In the genomic region with DNA sequence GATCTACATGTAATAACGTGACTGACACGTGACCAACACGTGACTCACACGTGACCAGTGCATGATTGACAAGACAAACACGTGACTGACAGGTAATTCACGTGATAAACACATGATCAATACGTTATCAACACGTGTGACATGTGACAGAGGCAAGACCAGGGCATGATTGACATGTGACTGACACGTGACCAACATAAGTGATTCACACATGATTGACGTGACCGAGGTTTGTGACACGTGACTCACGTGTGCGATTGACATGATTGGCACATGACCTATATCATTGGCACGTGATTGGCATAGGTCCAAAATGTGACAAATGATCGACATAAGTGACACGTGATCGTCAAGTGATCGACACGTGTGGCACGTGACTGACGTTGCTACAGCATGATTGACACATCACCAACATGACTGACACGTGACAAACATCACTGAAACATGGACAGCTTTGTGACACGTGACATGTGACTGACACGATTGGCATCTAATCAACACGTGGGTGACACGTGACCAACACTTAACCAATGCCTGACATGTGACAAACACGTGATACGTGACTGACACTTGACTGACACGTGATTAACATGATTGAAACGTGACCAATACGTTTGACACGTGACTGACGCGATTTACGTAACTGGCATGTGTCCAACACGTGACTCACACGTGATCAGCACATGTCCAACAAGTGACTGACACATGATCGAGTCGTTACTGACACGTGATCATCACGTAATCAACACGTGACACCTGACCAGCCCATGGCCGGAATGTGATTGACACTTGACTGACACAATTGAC, we compare ENCODE assay signal across 16 cellular contexts.
"Had no signal": no experiment of that assay in that cellular context is flagged by ENCODE, and none has a peak within 500 bp of the region (broad histone marks: within the 10 kb centered on the region; RNA-seq: fewer than 3 reads in every experiment).

No MANE protein-coding gene starts in this region.

- H3K9ac ChIP-seq: neural progenitor cell, parathyroid adenoma had no signal

- H3K27ac Mint-ChIP-seq: activated CD4-positive, alpha-beta T cell treated with anti-CD3 and anti-CD28 coated beads, Interleukin-2, amount 10 ng/mL, durations not matched to agents 24 days and 14 days; activated naive CD4-positive, alpha-beta T cell treated with anti-CD3 and anti-CD28 coated beads, Interleukin-2, amount 10 ng/mL, durations not matched to agents 7 days and 5 days; dendritic cell treated with granulocyte-macrophage colony-stimulating factor and Interleukin-4, amounts not matched to agents 40 ng/mL and 50 ng/mL, for 4 days; neural progenitor cell; T-cell had no signal

- DNase-seq: activated CD4-positive, alpha-beta T cell treated with anti-CD3 and anti-CD28 coated beads, Interleukin-2, amount 10 ng/mL, durations not matched to agents 24 days and 14 days; activated naive CD4-positive, alpha-beta T cell treated with anti-CD3 and anti-CD28 coated beads, Interleukin-2, amount 10 ng/mL, durations not matched to agents 7 days and 5 days; amygdala; brain microvascular endothelial cell; cerebellar nuclear complex; foreskin keratinocyte; head of caudate nucleus; left ventricle myocardium superior; stimulated activated CD4-positive, alpha-beta T cell treated with anti-CD3 and anti-CD28 coated beads, Interleukin-4, amount 100 ng/mL, for 4 hours; stomach; T-cell had no signal

- ATAC-seq: foreskin keratinocyte, left ventricle myocardium superior, T-cell had no signal

- H3K36me3 Mint-ChIP-seq: T-cell had no signal

- H3K4me1 Mint-ChIP-seq: activated CD4-positive, alpha-beta T cell treated with anti-CD3 and anti-CD28 coated beads, Interleukin-2, amount 10 ng/mL, durations not matched to agents 24 days and 14 days; activated naive CD4-positive, alpha-beta T cell treated with anti-CD3 and anti-CD28 coated beads, Interleukin-2, amount 10 ng/mL, durations not matched to agents 7 days and 5 days; neural progenitor cell; T-cell had no signal

- H3K4me3 ChIP-seq: esophagus muscularis mucosa, neural progenitor cell, stomach, vagina had no signal

- H3K36me3 ChIP-seq: brain microvascular endothelial cell, neural progenitor cell had no signal

- H3K79me2 ChIP-seq: parathyroid adenoma had no signal

- H3K4me2 ChIP-seq: neural progenitor cell had no signal

- H3K27me3 ChIP-seq: brain microvascular endothelial cell, esophagus muscularis mucosa, foreskin keratinocyte, neural progenitor cell, stomach, vagina had no signal

- H3K4me1 ChIP-seq: esophagus muscularis mucosa, neural progenitor cell, parathyroid adenoma, vagina had no signal

- H2AFZ ChIP-seq: neural progenitor cell, parathyroid adenoma had no signal

- H3K4me3 Mint-ChIP-seq: activated CD4-positive, alpha-beta T cell treated with anti-CD3 and anti-CD28 coated beads, Interleukin-2, amount 10 ng/mL, durations not matched to agents 24 days and 14 days; activated naive CD4-positive, alpha-beta T cell treated with anti-CD3 and anti-CD28 coated beads, Interleukin-2, amount 10 ng/mL, durations not matched to agents 7 days and 5 days; dendritic cell treated with granulocyte-macrophage colony-stimulating factor and Interleukin-4, amounts not matched to agents 40 ng/mL and 50 ng/mL, for 4 days; neural progenitor cell; T-cell had no signal

- H3K27me3 Mint-ChIP-seq: activated CD4-positive, alpha-beta T cell treated with anti-CD3 and anti-CD28 coated beads, Interleukin-2, amount 10 ng/mL, durations not matched to agents 24 days and 14 days; activated naive CD4-positive, alpha-beta T cell treated with anti-CD3 and anti-CD28 coated beads, Interleukin-2, amount 10 ng/mL, durations not matched to agents 7 days and 5 days; T-cell had no signal

- H3K27ac ChIP-seq: brain microvascular endothelial cell, esophagus muscularis mucosa, foreskin keratinocyte, neural progenitor cell, parathyroid adenoma, stomach, vagina had no signal
